In genomic region chr19:5152013-5152763, GRCh38 we compare ENCODE assay signal across 19 cellular contexts.
DNase-seq lines count a peak whose midpoint lies in the region; ATAC-seq, FAIRE-seq and TF ChIP-seq lines count a peak whose summit lies in the region.
"Had no signal": no experiment of that assay in that cellular context is flagged by ENCODE, and none has a peak within 500 bp of the region (broad histone marks: within the 10 kb centered on the region; RNA-seq: fewer than 3 reads in every experiment).

No MANE protein-coding gene starts in this region.

- peaks cover 23% of the 10 kb centered on the region for H3K36me3 Mint-ChIP-seq in activated T-helper 17 cell treated with anti-CD3 and anti-CD28 coated beads, Interleukin-2, amount 50 U/mL, for 72 hours (ENCODE audit: low read depth)

- H3K9me3 ChIP-seq in SK-N-SH = no peaks in the 10 kb centered on the region
- H3K9me3 ChIP-seq in NT2/D1 (ENCODE audit: insufficient read depth, low read length) = no peaks in the 10 kb centered on the region
- no peaks in the 10 kb centered on the region for H3K9me3 ChIP-seq in endothelial cell of umbilical vein (replicated peaks; ENCODE audit: control insufficient read depth, insufficient read depth, low read length)

- H3K4me3 ChIP-seq in SK-N-SH (ENCODE audit: low read depth in 2 of 2, low read length in 1 of 2) = no peak overlapping the region
- H3K4me3 ChIP-seq in NT2/D1 (ENCODE audit: insufficient read length, low read depth) = no peak overlapping the region
- H3K4me3 ChIP-seq in endothelial cell of umbilical vein (replicated peaks in 1 of 3; ENCODE audit: insufficient read depth in 1 of 3, low read depth in 1 of 3, low read length in 3 of 3) = no peak overlapping the region

- TF ChIP-seq POLR2A in endothelial cell of umbilical vein (IDR thresholded peaks at IDR 0.05; ENCODE audit: low read depth, low read length) = no peak

- no peaks in the 10 kb centered on the region for H3K79me2 ChIP-seq in SK-N-SH (ENCODE audit: insufficient read depth)
- no peaks in the 10 kb centered on the region for H3K79me2 ChIP-seq in endothelial cell of umbilical vein (ENCODE audit: control insufficient read depth, insufficient read depth, low read length)

- H3K4me3 Mint-ChIP-seq in activated T-helper 17 cell treated with anti-CD3 and anti-CD28 coated beads, Interleukin-2, amount 50 U/mL, for 72 hours = no peak overlapping the region
- H3K4me3 Mint-ChIP-seq: CD4-positive, alpha-beta memory T cell; HFFc6 had no signal

- intact Hi-C loops in endothelial cell of umbilical vein (cut with micrococcal nuclease) (no loop called here), sciatic nerve (cut with DNase I) (no loop called here)

- H3F3A ChIP-seq in SK-N-SH (replicated peaks; ENCODE audit: insufficient read depth) = no peaks in the 10 kb centered on the region

- H3K27me3 Mint-ChIP-seq in activated T-helper 17 cell treated with anti-CD3 and anti-CD28 coated beads, Interleukin-2, amount 50 U/mL, for 72 hours = no peaks in the 10 kb centered on the region
- H3K27me3 Mint-ChIP-seq: CD4-positive, alpha-beta memory T cell had no signal

- no peak overlapping the region for H3K27ac Mint-ChIP-seq in activated T-helper 17 cell treated with anti-CD3 and anti-CD28 coated beads, Interleukin-2, amount 50 U/mL, for 72 hours
- H3K27ac Mint-ChIP-seq: CD4-positive, alpha-beta memory T cell; HFFc6 had no signal

- H3K36me3 ChIP-seq in SK-N-SH (replicated peaks in 1 of 2; ENCODE audit: control insufficient read depth in 1 of 2, insufficient read depth in 2 of 2, low read length in 1 of 2) (peaks cover 0 to 26% of the 10 kb centered on the region in 2 experiments), NT2/D1 (ENCODE audit: insufficient read depth, insufficient read length, low read length) (peaks cover 27% of the 10 kb centered on the region), endothelial cell of umbilical vein (ENCODE audit: control insufficient read depth in 2 of 2, extremely low read depth in 1 of 2, insufficient read depth in 2 of 2, low read length in 2 of 2) (no peaks in the 10 kb centered on the region)

- DNase-seq in SK-N-SH = peak; percentile 33
- DNase-seq in NT2/D1 (ENCODE audit: low read depth, low spot score) = no peak
- no peak for DNase-seq in endothelial cell of umbilical vein (ENCODE audit: low read depth, low spot score)
- peak; percentile 54 for DNase-seq in sciatic nerve (ENCODE audit: low spot score)
- no peak for DNase-seq in middle frontal gyrus (ENCODE audit: extremely low spot score, low spot score)
- DNase-seq: CD4-positive, alpha-beta memory T cell; GDM1; GOT3; HFFc6; KG1; NCI-H1048; NCI-H146; NCI-H2081; NCI-H510A treated with DMSO at 0.1 percent for 48 hours; SIG-M5 had no signal

- H3K4me1 ChIP-seq in SK-N-SH (ENCODE audit: control insufficient read depth in 1 of 2, insufficient read depth in 2 of 2, low read depth in 1 of 2, low read length in 1 of 2) = peaks cover 0 to 2% of the 10 kb centered on the region in 2 experiments; a peak in 1 of 4 replicates
- H3K4me1 ChIP-seq in NT2/D1 (ENCODE audit: insufficient read depth, insufficient read length) = peaks cover 34% of the 10 kb centered on the region
- H3K4me1 ChIP-seq in endothelial cell of umbilical vein (ENCODE audit: control insufficient read depth, extremely low read depth, insufficient read depth, low read length) = no peaks in the 10 kb centered on the region

- H3K9ac ChIP-seq in SK-N-SH (no peak overlapping the region), NT2/D1 (ENCODE audit: insufficient read length, low read depth) (peak overlapping the region; percentile 36), endothelial cell of umbilical vein (replicated peaks; ENCODE audit: extremely low read depth, insufficient read depth, low read length) (no peak overlapping the region)

- H2AFZ ChIP-seq in SK-N-SH (ENCODE audit: low read depth) (no peak overlapping the region), endothelial cell of umbilical vein (ENCODE audit: low read depth, low read length) (no peak overlapping the region)

- CTCF ChIA-PET in SK-N-SH (lab: Yijun Ruan, JAX) = interaction anchor here (2.5 to 7.2 kb wide), 2 partner anchors 45 to 102 kb away, joined by 7 to 42 read pairs; no protein-coding TSS in a partner anchor
- CTCF ChIA-PET in endothelial cell of umbilical vein (lab: Charles Lee) = interaction anchor here (2.3 kb wide), 1 partner anchor 103 kb away, joined by 10 read pairs; no protein-coding TSS in a partner anchor

- no peaks in the 10 kb centered on the region for H3K4me1 Mint-ChIP-seq in activated T-helper 17 cell treated with anti-CD3 and anti-CD28 coated beads, Interleukin-2, amount 50 U/mL, for 72 hours

- 95% methylated on average over 19 of the region's 27 CpGs for WGBS in SK-N-SH (ENCODE audit: low lambda C conversion rate)

- H3K27ac ChIP-seq in SK-N-SH (ENCODE audit: low read depth in 2 of 2, low read length in 1 of 2) (no peak overlapping the region), endothelial cell of umbilical vein (ENCODE audit: insufficient read depth, low read depth, low read length) (no peak overlapping the region)
- H3K27ac ChIP-seq: 22Rv1 had no signal

- TF ChIP-seq EP300 in SK-N-SH (IDR thresholded peaks at IDR 0.05; ENCODE audit: borderline replicate concordance in 1 of 2, low read depth in 1 of 2, low read length in 1 of 2) = no peak

- no peaks in the 10 kb centered on the region for H3K9me1 ChIP-seq in endothelial cell of umbilical vein (replicated peaks; ENCODE audit: control insufficient read depth, extremely low read depth, insufficient read depth, low read length)

- no peaks in the 10 kb centered on the region for H3K9me2 ChIP-seq in SK-N-SH

- ATAC-seq in SK-N-SH treated with all-trans-retinoic acid at 6 μM for 48 hours (no peak), sciatic nerve (no peak), GM21723 (IDR thresholded peaks at IDR 0.05; ENCODE audit: unreplicated experiment) (no peak)
- ATAC-seq in activated T-helper 17 cell treated with anti-CD3 and anti-CD28 coated beads, Interleukin-2, amount 50 U/mL, for 72 hours (replicated peaks) = no peak

- TSS peak; percentile 30 for BruUV-seq in endothelial cell of umbilical vein (replicated peaks; lab: Mats Ljungman, UMichigan)

- dilution Hi-C loops in endothelial cell of umbilical vein (cut with MboI; ENCODE audit: extremely low pct_ligation_motif_present, low sequenced_read_pairs) = no loop called here

- H3K9me3 Mint-ChIP-seq in activated T-helper 17 cell treated with anti-CD3 and anti-CD28 coated beads, Interleukin-2, amount 50 U/mL, for 72 hours = no peaks in the 10 kb centered on the region
- H3K9me3 Mint-ChIP-seq: HFFc6 had no signal

- TF ChIP-seq CTCF in SK-N-SH (IDR thresholded peaks at IDR 0.05) = no peak
- TF ChIP-seq CTCF in endothelial cell of umbilical vein (IDR thresholded peaks at IDR 0.05; ENCODE audit: extremely low read depth in 1 of 2, insufficient read depth in 1 of 2, low read depth in 1 of 2, low read length in 2 of 2) = no peak

- TF ChIP-seq RAD21 in SK-N-SH (IDR thresholded peaks at IDR 0.05; ENCODE audit: low read length) = no peak

- FAIRE-seq in endothelial cell of umbilical vein (lab: Jason Lieb, UNC) = no peak

- H4K20me1 ChIP-seq in SK-N-SH (ENCODE audit: insufficient read depth) = no peaks in the 10 kb centered on the region
- H4K20me1 ChIP-seq in endothelial cell of umbilical vein (replicated peaks; ENCODE audit: control insufficient read depth, extremely low read depth, insufficient read depth, low read length) = no peaks in the 10 kb centered on the region

- H3K27me3 ChIP-seq in SK-N-SH (ENCODE audit: insufficient read depth) = no peaks in the 10 kb centered on the region
- no peaks in the 10 kb centered on the region for H3K27me3 ChIP-seq in NT2/D1 (ENCODE audit: insufficient read depth, insufficient read length)
- no peaks in the 10 kb centered on the region for H3K27me3 ChIP-seq in endothelial cell of umbilical vein (ENCODE audit: control insufficient read depth in 2 of 2, insufficient read depth in 2 of 2, low read length in 2 of 2)

- POLR2A ChIA-PET in SK-N-SH (lab: Yijun Ruan, JAX) = no interaction called here
- POLR2A ChIA-PET in endothelial cell of umbilical vein (lab: Charles Lee) = no interaction called here

- no peak overlapping the region for H3K4me2 ChIP-seq in SK-N-SH
- H3K4me2 ChIP-seq in endothelial cell of umbilical vein (ENCODE audit: insufficient read depth, low read length) = no peak overlapping the region

TF ChIP-seq in SK-N-SH, 30 proteins besides CTCF, POLR2A, EP300 and RAD21 (continues in another document):
- TF ChIP-seq RCOR1 (IDR thresholded peaks at IDR 0.05; ENCODE audit: low read length) (no peak), FOXJ3 (CRISPR knock-in tag; IDR thresholded peaks at IDR 0.05) (no peak)

TF ChIP-seq in SK-N-SH treated with all-trans-retinoic acid at 6 μM for 48 hours, 23 proteins besides CTCF, POLR2A, EP300 and RAD21 (continues in another document):
- no peak for TF ChIP-seq ZNF70 (CRISPR knock-in tag; IDR thresholded peaks at IDR 0.05)
- TF ChIP-seq ISL1 (CRISPR knock-in tag; IDR thresholded peaks at IDR 0.05) = no peak
- TF ChIP-seq GLIS3 (CRISPR knock-in tag; IDR thresholded peaks at IDR 0.05) = no peak
- no peak for TF ChIP-seq CREB5 (CRISPR knock-in tag; IDR thresholded peaks at IDR 0.05; ENCODE audit: low read depth)

TF ChIP-seq in endothelial cell of umbilical vein, 7 proteins besides CTCF, POLR2A, EP300 and RAD21:
- no peak for TF ChIP-seq GATA2 (IDR thresholded peaks at IDR 0.05; ENCODE audit: insufficient read depth, insufficient read length, low read depth, low read length)
- TF ChIP-seq POLR2AphosphoS5 (IDR thresholded peaks at IDR 0.05; ENCODE audit: insufficient read depth, low read depth, low read length) = no peak
- no peak for TF ChIP-seq FOS (IDR thresholded peaks at IDR 0.05; ENCODE audit: borderline replicate concordance, insufficient read depth, low read length)
- no peak for TF ChIP-seq JUN (IDR thresholded peaks at IDR 0.05; ENCODE audit: borderline replicate concordance, insufficient read depth, insufficient read length, low read depth)
- TF ChIP-seq MAX (IDR thresholded peaks at IDR 0.05; ENCODE audit: insufficient read depth, insufficient read length) = no peak

Comparison
In these comparisons a context has a peak if more than half of its experiments do, and no peak if none do; other contexts are left out.
1. DNase-seq: peak in SK-N-SH (single experiment) and sciatic nerve (single experiment); none in NT2/D1 (single experiment), endothelial cell of umbilical vein (single experiment) and middle frontal gyrus (single experiment).